In genomic region chr21:15775981-15776380, GRCh38 we compare ENCODE assay signal across 13 cellular contexts. TPM values are rescaled to one million over a fixed set of nuclear protein-coding genes. Genes with fewer than 3 reads are reported as not detected.
DNase-seq lines count a peak whose midpoint lies in the region; TF ChIP-seq lines count a peak whose summit lies in the region.
"Had no signal": no experiment of that assay in that cellular context is flagged by ENCODE, and none has a peak within 500 bp of the region (broad histone marks: within the 10 kb centered on the region; RNA-seq: fewer than 3 reads in every experiment).

No MANE protein-coding gene starts in this region.

- H3K4me1 Mint-ChIP-seq in progenitor cell of endocrine pancreas (ENCODE audit: low read depth) (peaks cover 8% of the 10 kb centered on the region), glutamatergic neuron (ENCODE audit: low read depth, unreplicated experiment) (peaks cover 7% of the 10 kb centered on the region)

- no peaks in the 10 kb centered on the region for H3K27me3 Mint-ChIP-seq in progenitor cell of endocrine pancreas
- H3K27me3 Mint-ChIP-seq in glutamatergic neuron (ENCODE audit: unreplicated experiment) = no peaks in the 10 kb centered on the region
- H3K27me3 Mint-ChIP-seq: activated CD4-positive, alpha-beta T cell treated with anti-CD3 and anti-CD28 coated beads, Interleukin-2, amount 10 ng/mL, durations not matched to agents 7 days and 5 days had no signal

- no peaks in the 10 kb centered on the region for H3K9me3 ChIP-seq in subcutaneous abdominal adipose tissue (ENCODE audit: control insufficient read depth in 5 of 5, low read length in 5 of 5)
- H3K9me3 ChIP-seq: gastroesophageal sphincter had no signal

- H3K27ac Mint-ChIP-seq in progenitor cell of endocrine pancreas (no peak overlapping the region), glutamatergic neuron (ENCODE audit: unreplicated experiment) (no peak overlapping the region)
- H3K27ac Mint-ChIP-seq: activated CD4-positive, alpha-beta T cell treated with anti-CD3 and anti-CD28 coated beads, Interleukin-2, amount 10 ng/mL, durations not matched to agents 7 days and 5 days had no signal

- H3K9me3 Mint-ChIP-seq in progenitor cell of endocrine pancreas (ENCODE audit: low read depth) = peaks cover 4% of the 10 kb centered on the region
- H3K9me3 Mint-ChIP-seq in glutamatergic neuron (ENCODE audit: unreplicated experiment) = no peaks in the 10 kb centered on the region

- DNase-seq in SIG-M5 treated with dmso at 0.1 percent for 504 hours (lab: John Stamatoyannopoulos, UW; ENCODE audit: unreplicated experiment) (peak; percentile 5), SIG-M5 (lab: John Stamatoyannopoulos, UW) (no peak), amniotic epithelial cell (ENCODE audit: low read depth) (peak; percentile 95), iris pigment epithelial cell (ENCODE audit: low read depth) (peak; percentile 97), progenitor cell of endocrine pancreas (ENCODE audit: low spot score, unreplicated experiment) (no peak), NCI-H1694 (lab: John Stamatoyannopoulos, UW) (no peak), glutamatergic neuron (no peak)
- DNase-seq: activated CD4-positive, alpha-beta T cell treated with anti-CD3 and anti-CD28 coated beads, Interleukin-2, amount 10 ng/mL, durations not matched to agents 7 days and 5 days; NCI-H187; NK-92 treated with Interleukin-12 subunit alpha and Interleukin-12 subunit beta, amount 100 ng/mL, for 24 hours; T-helper 1 cell had no signal

- peaks cover 2 to 5% (median 4%) of the 10 kb centered on the region in 5 donors for H3K36me3 ChIP-seq in subcutaneous abdominal adipose tissue (ENCODE audit: control insufficient read depth in 5 of 5, insufficient read depth in 5 of 5, low read length in 5 of 5)

- no peak overlapping the region for H3K9ac ChIP-seq in subcutaneous abdominal adipose tissue (ENCODE audit: low read length in 5 of 5)

- H3K27me3 ChIP-seq in subcutaneous abdominal adipose tissue (ENCODE audit: control insufficient read depth in 5 of 5, insufficient read depth in 4 of 5, low read length in 5 of 5) = no peaks in the 10 kb centered on the region
- H3K27me3 ChIP-seq: gastroesophageal sphincter had no signal

- H3K4me3 Mint-ChIP-seq in progenitor cell of endocrine pancreas (ENCODE audit: low read depth) (no peak overlapping the region), glutamatergic neuron (ENCODE audit: unreplicated experiment) (no peak overlapping the region)
- H3K4me3 Mint-ChIP-seq: activated CD4-positive, alpha-beta T cell treated with anti-CD3 and anti-CD28 coated beads, Interleukin-2, amount 10 ng/mL, durations not matched to agents 7 days and 5 days had no signal

- TF ChIP-seq CTCF in progenitor cell of endocrine pancreas (IDR thresholded peaks at IDR 0.05; ENCODE audit: unreplicated experiment) (no peak), glutamatergic neuron (IDR thresholded peaks at IDR 0.05; ENCODE audit: partially characterized antibody, unreplicated experiment) (no peak)

- peaks cover 18% of the 10 kb centered on the region for H3K36me3 Mint-ChIP-seq in progenitor cell of endocrine pancreas (ENCODE audit: insufficient read depth)
- no peaks in the 10 kb centered on the region for H3K36me3 Mint-ChIP-seq in glutamatergic neuron (ENCODE audit: unreplicated experiment)

- H3K27ac ChIP-seq in subcutaneous abdominal adipose tissue (ENCODE audit: low read depth, low read length) = peak overlapping the region; percentile 48
- H3K27ac ChIP-seq: gastroesophageal sphincter had no signal

- H3K4me3 ChIP-seq in subcutaneous abdominal adipose tissue (ENCODE audit: low read depth in 1 of 5, low read length in 5 of 5) = no peak overlapping the region
- H3K4me3 ChIP-seq: gastroesophageal sphincter had no signal

- H3K4me1 ChIP-seq in subcutaneous abdominal adipose tissue (ENCODE audit: control insufficient read depth in 5 of 5, insufficient read depth in 5 of 5, low read length in 5 of 5) = peaks cover 0 to 21% (median 5%) of the 10 kb centered on the region in 5 donors

RNA-seq across cellular contexts. Expression of gene USP25, which starts 46.2 kb away (rescaled TPM):
- total RNA-seq in progenitor cell of endocrine pancreas (48.8 and 50.3 TPM in 2 replicates), glutamatergic neuron (ENCODE audit: unreplicated experiment) (16.3 TPM)

Comparison
In these comparisons a context has a peak if more than half of its experiments do, and no peak if none do; other contexts are left out.
1. DNase-seq: peak in SIG-M5 treated with dmso at 0.1 percent for 504 hours (single experiment), amniotic epithelial cell (single experiment) and iris pigment epithelial cell (single experiment); none in SIG-M5 (single experiment), progenitor cell of endocrine pancreas (single experiment), NCI-H1694 (single experiment) and glutamatergic neuron (single experiment).